8 cellular contexts compared by ENCODE assay signal in the genomic region with DNA sequence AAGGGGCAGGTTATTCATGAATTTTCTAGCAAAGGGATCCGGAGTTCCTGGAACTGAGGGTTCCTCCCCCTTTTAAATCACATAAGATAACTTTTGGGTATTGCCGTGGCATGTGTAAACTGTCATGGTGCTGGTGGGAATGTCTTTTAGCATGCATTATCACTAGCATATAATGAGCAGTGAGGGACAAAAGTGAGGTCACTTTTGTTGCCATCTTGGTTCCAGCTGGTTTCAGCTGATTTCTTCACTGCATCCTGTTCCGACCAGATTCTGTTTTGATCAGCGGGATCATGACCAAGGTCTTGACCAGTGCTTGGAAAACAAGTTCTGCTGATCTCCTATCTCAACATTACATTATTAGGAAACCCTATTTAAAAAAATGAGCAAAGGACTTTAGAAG.
"Had no signal": no experiment of that assay in that cellular context is flagged by ENCODE, and none has a peak within 500 bp of the region (broad histone marks: within the 10 kb centered on the region; RNA-seq: fewer than 3 reads in every experiment).

No MANE protein-coding gene starts in this region.

- H3K4me3 ChIP-seq: GM23338, HAP-1 had no signal

- H3K27ac Mint-ChIP-seq: GM23338, HFFc6 had no signal

- DNase-seq: H7, HFFc6, IMR-90, KBM-7 had no signal

- FAIRE-seq: H1, HTR-8/SVneo had no signal

- H3K4me3 Mint-ChIP-seq: GM23338, HFFc6 had no signal
